1 cellular context compared by ENCODE assay signal in genomic region chr16:49586466-49586865, GRCh38.
TF ChIP-seq lines count a peak whose summit lies in the region.

No MANE protein-coding gene starts in this region.

TF ChIP-seq in SK-N-SH treated with all-trans-retinoic acid at 6 μM for 48 hours, 23 proteins besides CTCF, POLR2A, EP300 and RAD21 (continued from another document):
- TF ChIP-seq TSHZ2 (CRISPR knock-in tag; IDR thresholded peaks at IDR 0.05) (no peak), ISL1 (CRISPR knock-in tag; IDR thresholded peaks at IDR 0.05) (no peak), PPARA (CRISPR knock-in tag; IDR thresholded peaks at IDR 0.05; ENCODE audit: borderline replicate concordance) (no peak)
